1 cellular context compared by ENCODE assay signal in genomic region chr19:11252665-11253355, GRCh38.
TF ChIP-seq lines count a peak whose summit lies in the region.

No MANE protein-coding gene starts in this region.

TF ChIP-seq in IMR-90, 13 proteins besides CTCF, POLR2A, EP300 and RAD21:
- TF ChIP-seq USF2 (IDR thresholded peaks at IDR 0.05; ENCODE audit: low read depth, low read length) = no peak
- TF ChIP-seq BHLHE40 (IDR thresholded peaks at IDR 0.05; ENCODE audit: low read depth, low read length) = no peak
- no peak for TF ChIP-seq FOS (IDR thresholded peaks at IDR 0.05; ENCODE audit: low read depth, low read length)
